ENCODE assay signal across 1 cellular context in the genomic region with DNA sequence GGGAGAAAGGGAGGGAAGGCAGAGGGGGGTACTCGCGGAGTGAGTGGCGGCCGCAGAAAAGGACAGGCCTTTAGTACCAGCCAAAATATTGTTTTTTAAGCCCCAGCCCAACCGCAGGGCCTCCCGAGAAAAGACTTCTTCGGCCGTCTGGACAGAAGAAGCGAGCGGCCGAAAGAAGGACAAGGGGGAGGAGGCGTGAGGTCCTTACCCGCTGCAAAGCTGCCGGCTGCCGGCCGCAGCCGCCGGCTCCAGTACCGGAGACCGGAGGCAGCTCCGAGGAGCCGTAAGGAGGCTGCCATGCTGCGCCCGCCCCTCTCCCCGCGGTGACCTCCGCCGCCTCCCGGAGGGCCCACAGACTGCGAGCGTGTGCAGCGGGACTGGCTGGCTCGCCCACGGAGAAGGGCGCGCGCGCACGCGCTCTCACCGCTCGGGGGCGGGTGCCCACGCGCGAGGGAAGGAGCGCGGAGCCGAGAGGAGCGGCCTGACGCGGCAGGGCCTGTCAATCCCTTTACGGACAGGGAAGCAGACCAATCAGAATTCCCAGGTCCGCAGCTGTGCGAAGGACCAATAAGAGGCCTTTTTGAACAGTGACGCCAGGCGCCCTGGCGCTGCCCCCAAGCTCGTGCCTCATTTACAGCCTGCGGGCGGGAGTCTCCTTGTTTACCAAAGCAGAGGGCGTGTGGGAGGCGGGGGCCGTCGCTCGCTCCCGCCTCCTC.
TF ChIP-seq lines count a peak whose summit lies in the region.

Gene HIBADH (minus strand): TSS at position 394 of the 716 bp plus-strand sequence. CDS start 95 bp downstream, at position 299.

TF ChIP-seq in HEK293, 187 proteins besides CTCF, POLR2A, EP300 and RAD21 (continued from another document and continues in another):
- TF ChIP-seq, protein P1, sequence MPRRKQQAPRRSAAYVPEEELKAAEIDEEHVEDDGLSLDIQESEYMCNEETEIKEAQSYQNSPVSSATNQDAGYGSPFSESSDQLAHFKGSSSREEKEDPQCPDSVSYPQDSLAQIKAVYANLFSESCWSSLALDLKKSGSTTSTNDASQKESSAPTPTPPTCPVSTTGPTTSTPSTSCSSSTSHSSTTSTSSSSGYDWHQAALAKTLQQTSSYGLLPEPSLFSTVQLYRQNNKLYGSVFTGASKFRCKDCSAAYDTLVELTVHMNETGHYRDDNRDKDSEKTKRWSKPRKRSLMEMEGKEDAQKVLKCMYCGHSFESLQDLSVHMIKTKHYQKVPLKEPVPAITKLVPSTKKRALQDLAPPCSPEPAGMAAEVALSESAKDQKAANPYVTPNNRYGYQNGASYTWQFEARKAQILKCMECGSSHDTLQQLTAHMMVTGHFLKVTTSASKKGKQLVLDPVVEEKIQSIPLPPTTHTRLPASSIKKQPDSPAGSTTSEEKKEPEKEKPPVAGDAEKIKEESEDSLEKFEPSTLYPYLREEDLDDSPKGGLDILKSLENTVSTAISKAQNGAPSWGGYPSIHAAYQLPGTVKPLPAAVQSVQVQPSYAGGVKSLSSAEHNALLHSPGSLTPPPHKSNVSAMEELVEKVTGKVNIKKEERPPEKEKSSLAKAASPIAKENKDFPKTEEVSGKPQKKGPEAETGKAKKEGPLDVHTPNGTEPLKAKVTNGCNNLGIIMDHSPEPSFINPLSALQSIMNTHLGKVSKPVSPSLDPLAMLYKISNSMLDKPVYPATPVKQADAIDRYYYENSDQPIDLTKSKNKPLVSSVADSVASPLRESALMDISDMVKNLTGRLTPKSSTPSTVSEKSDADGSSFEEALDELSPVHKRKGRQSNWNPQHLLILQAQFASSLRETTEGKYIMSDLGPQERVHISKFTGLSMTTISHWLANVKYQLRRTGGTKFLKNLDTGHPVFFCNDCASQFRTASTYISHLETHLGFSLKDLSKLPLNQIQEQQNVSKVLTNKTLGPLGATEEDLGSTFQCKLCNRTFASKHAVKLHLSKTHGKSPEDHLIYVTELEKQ (tag by site-specific recombination; IDR thresholded peaks at IDR 0.05; ENCODE audit: borderline replicate concordance) = peak; percentile 48; the same call in 1 of the 2 replicates
- peak; percentile 68; the same call in 1 of the 2 replicates for TF ChIP-seq ZBTB17 (tag by site-specific recombination; IDR thresholded peaks at IDR 0.05)
- TF ChIP-seq ZNF626 (tag by site-specific recombination; IDR thresholded peaks at IDR 0.05) = no peak
- TF ChIP-seq KLF9 (tag by site-specific recombination; IDR thresholded peaks at IDR 0.05; ENCODE audit: low read depth) = peak; percentile 84
- TF ChIP-seq KLF10 (tag by site-specific recombination; IDR thresholded peaks at IDR 0.05) = peak; percentile 98
- peak; percentile 83 for TF ChIP-seq ZBTB8A (tag by site-specific recombination; IDR thresholded peaks at IDR 0.05)
- TF ChIP-seq ZNF664 (tag by site-specific recombination; IDR thresholded peaks at IDR 0.05) = no peak
- TF ChIP-seq ZNF843 (tag by site-specific recombination; IDR thresholded peaks at IDR 0.05) = peak; percentile 28; the same call in 1 of the 2 replicates
- TF ChIP-seq ZNF629 (tag by site-specific recombination; IDR thresholded peaks at IDR 0.05) = peak; percentile 85
- TF ChIP-seq ZFP3 (tag by site-specific recombination; IDR thresholded peaks at IDR 0.05; ENCODE audit: low read depth) = no peak
- TF ChIP-seq, protein P2, sequence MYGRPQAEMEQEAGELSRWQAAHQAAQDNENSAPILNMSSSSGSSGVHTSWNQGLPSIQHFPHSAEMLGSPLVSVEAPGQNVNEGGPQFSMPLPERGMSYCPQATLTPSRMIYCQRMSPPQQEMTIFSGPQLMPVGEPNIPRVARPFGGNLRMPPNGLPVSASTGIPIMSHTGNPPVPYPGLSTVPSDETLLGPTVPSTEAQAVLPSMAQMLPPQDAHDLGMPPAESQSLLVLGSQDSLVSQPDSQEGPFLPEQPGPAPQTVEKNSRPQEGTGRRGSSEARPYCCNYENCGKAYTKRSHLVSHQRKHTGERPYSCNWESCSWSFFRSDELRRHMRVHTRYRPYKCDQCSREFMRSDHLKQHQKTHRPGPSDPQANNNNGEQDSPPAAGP (tag by site-specific recombination; IDR thresholded peaks at IDR 0.05) = peak; percentile 40; the same call in 1 of the 2 replicates
- peak; percentile 41; the same call in 1 of the 2 replicates for TF ChIP-seq ZSCAN30 (tag by site-specific recombination; IDR thresholded peaks at IDR 0.05)
- TF ChIP-seq ZBTB21 (tag by site-specific recombination; IDR thresholded peaks at IDR 0.05) = no peak
- TF ChIP-seq ZNF335 (tag by site-specific recombination; conservative IDR thresholded peaks at IDR 0.05) = peak; percentile 73
- no peak for TF ChIP-seq SCRT2 (tag by site-specific recombination; IDR thresholded peaks at IDR 0.05)
- TF ChIP-seq KLF16 (tag by site-specific recombination; IDR thresholded peaks at IDR 0.05) = peak; percentile 57
- 0 out of 2 replicates have a peak, but pooled peaks have one; percentile 34 for TF ChIP-seq ZXDB (tag by site-specific recombination; IDR thresholded peaks at IDR 0.05)
- TF ChIP-seq ZBTB11 (tag by site-specific recombination; conservative IDR thresholded peaks at IDR 0.05; ENCODE audit: low read depth) = no peak
- no peak for TF ChIP-seq ZNF621 (tag by site-specific recombination; IDR thresholded peaks at IDR 0.05)
- no peak for TF ChIP-seq PRDM4 (tag by site-specific recombination; IDR thresholded peaks at IDR 0.05)
- peak; percentile 52 for TF ChIP-seq GLIS1 (tag by site-specific recombination; IDR thresholded peaks at IDR 0.05)
- no peak for TF ChIP-seq ZNF121 (tag by site-specific recombination; IDR thresholded peaks at IDR 0.05)
- TF ChIP-seq ZNF239 (tag by site-specific recombination; IDR thresholded peaks at IDR 0.05) = no peak
- peak; percentile 95 for TF ChIP-seq SP2 (tag by site-specific recombination; IDR thresholded peaks at IDR 0.05)
- TF ChIP-seq ZEB2 (tag by site-specific recombination; IDR thresholded peaks at IDR 0.05) = peak; percentile 72; the same call in 1 of the 2 replicates
- TF ChIP-seq ZNF561 (tag by site-specific recombination; IDR thresholded peaks at IDR 0.05; ENCODE audit: borderline replicate concordance) = peak; percentile 63; the same call in 1 of the 2 replicates
- TF ChIP-seq, protein P3, sequence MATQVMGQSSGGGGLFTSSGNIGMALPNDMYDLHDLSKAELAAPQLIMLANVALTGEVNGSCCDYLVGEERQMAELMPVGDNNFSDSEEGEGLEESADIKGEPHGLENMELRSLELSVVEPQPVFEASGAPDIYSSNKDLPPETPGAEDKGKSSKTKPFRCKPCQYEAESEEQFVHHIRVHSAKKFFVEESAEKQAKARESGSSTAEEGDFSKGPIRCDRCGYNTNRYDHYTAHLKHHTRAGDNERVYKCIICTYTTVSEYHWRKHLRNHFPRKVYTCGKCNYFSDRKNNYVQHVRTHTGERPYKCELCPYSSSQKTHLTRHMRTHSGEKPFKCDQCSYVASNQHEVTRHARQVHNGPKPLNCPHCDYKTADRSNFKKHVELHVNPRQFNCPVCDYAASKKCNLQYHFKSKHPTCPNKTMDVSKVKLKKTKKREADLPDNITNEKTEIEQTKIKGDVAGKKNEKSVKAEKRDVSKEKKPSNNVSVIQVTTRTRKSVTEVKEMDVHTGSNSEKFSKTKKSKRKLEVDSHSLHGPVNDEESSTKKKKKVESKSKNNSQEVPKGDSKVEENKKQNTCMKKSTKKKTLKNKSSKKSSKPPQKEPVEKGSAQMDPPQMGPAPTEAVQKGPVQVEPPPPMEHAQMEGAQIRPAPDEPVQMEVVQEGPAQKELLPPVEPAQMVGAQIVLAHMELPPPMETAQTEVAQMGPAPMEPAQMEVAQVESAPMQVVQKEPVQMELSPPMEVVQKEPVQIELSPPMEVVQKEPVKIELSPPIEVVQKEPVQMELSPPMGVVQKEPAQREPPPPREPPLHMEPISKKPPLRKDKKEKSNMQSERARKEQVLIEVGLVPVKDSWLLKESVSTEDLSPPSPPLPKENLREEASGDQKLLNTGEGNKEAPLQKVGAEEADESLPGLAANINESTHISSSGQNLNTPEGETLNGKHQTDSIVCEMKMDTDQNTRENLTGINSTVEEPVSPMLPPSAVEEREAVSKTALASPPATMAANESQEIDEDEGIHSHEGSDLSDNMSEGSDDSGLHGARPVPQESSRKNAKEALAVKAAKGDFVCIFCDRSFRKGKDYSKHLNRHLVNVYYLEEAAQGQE (tag by site-specific recombination; IDR thresholded peaks at IDR 0.05) = no peak
- no peak for TF ChIP-seq ZNF571 (tag by site-specific recombination; IDR thresholded peaks at IDR 0.05)
- peak; percentile 19; the same call in 1 of the 2 replicates for TF ChIP-seq FEZF1 (tag by site-specific recombination; IDR thresholded peaks at IDR 0.05)
- TF ChIP-seq, protein P4, sequence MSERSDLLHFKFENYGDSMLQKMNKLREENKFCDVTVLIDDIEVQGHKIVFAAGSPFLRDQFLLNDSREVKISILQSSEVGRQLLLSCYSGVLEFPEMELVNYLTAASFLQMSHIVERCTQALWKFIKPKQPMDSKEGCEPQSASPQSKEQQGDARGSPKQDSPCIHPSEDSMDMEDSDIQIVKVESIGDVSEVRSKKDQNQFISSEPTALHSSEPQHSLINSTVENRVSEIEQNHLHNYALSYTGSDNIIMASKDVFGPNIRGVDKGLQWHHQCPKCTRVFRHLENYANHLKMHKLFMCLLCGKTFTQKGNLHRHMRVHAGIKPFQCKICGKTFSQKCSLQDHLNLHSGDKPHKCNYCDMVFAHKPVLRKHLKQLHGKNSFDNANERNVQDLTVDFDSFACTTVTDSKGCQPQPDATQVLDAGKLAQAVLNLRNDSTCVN (tag by site-specific recombination; optimal IDR thresholded peaks at IDR 0.05) = peak; percentile 98
- TF ChIP-seq SCRT1 (tag by site-specific recombination; IDR thresholded peaks at IDR 0.05; ENCODE audit: borderline replicate concordance) = no peak
- TF ChIP-seq ZNF175 (tag by site-specific recombination; IDR thresholded peaks at IDR 0.05) = no peak
- peak; percentile 73 for TF ChIP-seq IKZF3 (tag by site-specific recombination; IDR thresholded peaks at IDR 0.05)
- peak; percentile 97 for TF ChIP-seq ZFHX2 (tag by site-specific recombination; conservative IDR thresholded peaks at IDR 0.05)
- TF ChIP-seq GLIS2 (tag by site-specific recombination; IDR thresholded peaks at IDR 0.05) = peak; percentile 83
- TF ChIP-seq SETDB1 (IDR thresholded peaks at IDR 0.05; ENCODE audit: insufficient read length, low read length) = no peak
- no peak for TF ChIP-seq ZNF366 (tag by site-specific recombination; conservative IDR thresholded peaks at IDR 0.05)
- TF ChIP-seq ZNF391 (tag by site-specific recombination; IDR thresholded peaks at IDR 0.05; ENCODE audit: borderline replicate concordance, low read depth) = no peak
- TF ChIP-seq TRIM28 (IDR thresholded peaks at IDR 0.05; ENCODE audit: borderline replicate concordance, low read length) = peak; percentile 30; the same call in 1 of the 2 replicates
- TF ChIP-seq, protein P5, sequence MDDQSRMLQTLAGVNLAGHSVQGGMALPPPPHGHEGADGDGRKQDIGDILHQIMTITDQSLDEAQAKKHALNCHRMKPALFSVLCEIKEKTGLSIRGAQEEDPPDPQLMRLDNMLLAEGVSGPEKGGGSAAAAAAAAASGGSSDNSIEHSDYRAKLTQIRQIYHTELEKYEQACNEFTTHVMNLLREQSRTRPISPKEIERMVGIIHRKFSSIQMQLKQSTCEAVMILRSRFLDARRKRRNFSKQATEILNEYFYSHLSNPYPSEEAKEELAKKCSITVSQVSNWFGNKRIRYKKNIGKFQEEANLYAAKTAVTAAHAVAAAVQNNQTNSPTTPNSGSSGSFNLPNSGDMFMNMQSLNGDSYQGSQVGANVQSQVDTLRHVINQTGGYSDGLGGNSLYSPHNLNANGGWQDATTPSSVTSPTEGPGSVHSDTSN (CRISPR knock-in tag; IDR thresholded peaks at IDR 0.05) = peak; percentile 100
